ENCODE assay signal across 8 cellular contexts in the genomic region with DNA sequence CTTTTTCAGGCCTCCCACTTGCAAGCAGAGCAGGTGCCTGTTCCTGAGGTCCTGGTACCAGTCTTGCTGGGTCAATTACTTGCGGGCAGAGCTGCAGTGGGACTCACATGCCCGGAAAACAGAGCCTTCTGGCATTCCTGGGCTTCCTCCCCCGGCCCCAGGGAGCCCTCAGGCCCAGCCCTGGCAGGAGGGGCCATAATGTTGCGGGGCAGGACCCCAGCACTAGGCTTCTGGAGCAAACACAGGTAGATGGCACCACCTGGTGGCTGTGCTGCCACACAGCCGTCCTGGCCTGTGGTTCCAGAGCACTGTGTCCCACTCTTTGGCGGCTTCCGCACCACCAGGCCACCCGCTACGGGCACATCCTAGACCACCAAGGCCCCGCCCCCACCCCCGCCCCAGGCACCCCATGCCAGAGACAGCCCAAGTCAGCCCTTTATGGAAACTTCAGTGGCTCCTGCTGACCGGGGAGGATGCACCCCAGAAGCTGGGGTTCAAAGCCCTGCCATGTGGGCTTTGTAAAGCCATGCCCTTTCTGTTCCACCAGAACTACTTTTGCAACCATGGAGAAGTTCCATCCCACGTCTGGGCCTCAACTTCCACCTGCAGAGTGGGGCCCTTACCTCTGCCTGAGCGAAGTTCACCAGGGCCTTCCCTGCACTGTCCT. TPM values are rescaled to one million over a fixed set of nuclear protein-coding genes. Genes with fewer than 3 reads are reported as not detected.
DNase-seq lines count a peak whose midpoint lies in the region; ATAC-seq, FAIRE-seq and TF ChIP-seq lines count a peak whose summit lies in the region.
"Not testable (repeated sequence)": the region's sequence is repeated elsewhere in the genome, so short reads cannot be mapped to it uniquely, and the experiment has no call there.

No MANE protein-coding gene starts in this region.

- H3K79me2 ChIP-seq in HepG2 (ENCODE audit: insufficient read depth, low read length) = not testable (repeated sequence)

- H3K4me1 ChIP-seq in A673 (ENCODE audit: insufficient read depth, low read length, poor library complexity, severe bottlenecking) = not testable (repeated sequence)
- H3K4me1 ChIP-seq in HepG2 (ENCODE audit: insufficient read depth, low read length) = peaks cover 41% of the 10 kb centered on the region

- in situ Hi-C loops in HepG2 (cut with HindIII; ENCODE audit: extremely low pct_ligation_motif_present, low pct_unique_long_range_greater_than_20kb) = loop anchor here (5.0 to 10.0 kb wide), 2 partner anchors 36 to 121 kb away; partner anchors contain the start of gene SNX33

- TF ChIP-seq RAD21 in HepG2 (CRISPR knock-in tag; IDR thresholded peaks at IDR 0.05) = peak; percentile 93

- TF ChIP-seq CTCF in A673 (conservative IDR thresholded peaks at IDR 0.05; ENCODE audit: low read depth, low read length) = peak; percentile 77
- peak; percentile 79 for TF ChIP-seq CTCF in NB4 (IDR thresholded peaks at IDR 0.05; ENCODE audit: low read depth, low read length)
- TF ChIP-seq CTCF in HepG2 (CRISPR knock-in tag; IDR thresholded peaks at IDR 0.05) = peak; percentile 95

- not testable (repeated sequence) for TF ChIP-seq POLR2A in NB4 (IDR thresholded peaks at IDR 0.05; ENCODE audit: extremely low read depth, insufficient read length); HepG2 (IDR thresholded peaks at IDR 0.05; ENCODE audit: insufficient read depth in 1 of 2, low read depth in 2 of 2, low read length in 2 of 2)

- not testable (repeated sequence) for H3K36me3 ChIP-seq in A673 (ENCODE audit: insufficient read depth, low read length, poor library complexity, severe bottlenecking); HepG2 (replicated peaks in 1 of 2; ENCODE audit: control insufficient read depth in 1 of 2, insufficient read depth in 2 of 2, low read length in 2 of 2)

- peak overlapping the region; percentile 67 for H3K4me2 ChIP-seq in HepG2 (ENCODE audit: low read depth, low read length)

- not testable (repeated sequence) for H3K27me3 ChIP-seq in A673 (replicated peaks; ENCODE audit: insufficient read depth, low read depth, low read length, poor library complexity)
- H3K27me3 ChIP-seq in HepG2 (ENCODE audit: control insufficient read depth in 1 of 2, insufficient read depth in 2 of 2, low read length in 2 of 2) = peaks cover 7 to 30% of the 10 kb centered on the region in 2 experiments

- POLR2A ChIA-PET in A673 (lab: Charles Lee; ENCODE audit: low non-redundant PET) = not testable (repeated sequence)
- POLR2A ChIA-PET in HepG2 (lab: Yijun Ruan, JAX) = interaction anchor here (0.6 to 1.5 kb wide), 3 partner anchors 36 to 45 kb away, joined by 3 to 5 read pairs (median 3); partner anchors contain the start of genes IMP3 and SNX33

- H4K20me1 ChIP-seq in HepG2 (ENCODE audit: insufficient read depth, low read length) = not testable (repeated sequence)

- CTCF ChIA-PET in A673 (lab: Charles Lee) = interaction anchor here (0.6 to 1.1 kb wide), 5 partner anchors 45 to 654 kb away, joined by 4 to 8 read pairs (median 6); partner anchors contain the start of gene MAN2C1
- CTCF ChIA-PET in HepG2 (lab: Yijun Ruan, JAX; ENCODE audit: low intra/inter-chr PET ratio, low total read pairs) = interaction anchor here (1.5 to 1.6 kb wide), 3 partner anchors 43 to 175 kb away, joined by 5 to 11 read pairs (median 6); partner anchors contain the start of gene IMP3

- ATAC-seq in GM18867 (IDR thresholded peaks at IDR 0.05; ENCODE audit: unreplicated experiment) = peak; percentile 57
- ATAC-seq in HepG2 = peak; percentile 84

- not testable (repeated sequence) for H3K9me3 ChIP-seq in A673 (ENCODE audit: low read depth, low read length, poor library complexity, severe bottlenecking); HepG2 (ENCODE audit: low read length)

- not testable (repeated sequence) for H3K9ac ChIP-seq in HepG2 (ENCODE audit: insufficient read depth, low read depth, low read length)

- BruUV-seq in A673 (replicated peaks; lab: Mats Ljungman, UMichigan); HepG2 (replicated peaks; lab: Mats Ljungman, UMichigan): not testable (repeated sequence)

- H3K27ac ChIP-seq in A673 (ENCODE audit: low read depth, low read length, poor library complexity, severe bottlenecking); HepG2 (ENCODE audit: extremely low read length, insufficient read depth, low read length): not testable (repeated sequence)

- intact Hi-C loops in A673 (cut with micrococcal nuclease; ENCODE audit: unreplicated experiment) = loop anchor here (1.0 kb wide), 2 partner anchors 315 to 654 kb away; partner anchors contain the start of gene MAN2C1
- intact Hi-C loops in HepG2 (cut with micrococcal nuclease; ENCODE audit: unreplicated experiment) = loop anchor here (1.0 to 10.0 kb wide), 4 partner anchors 35 to 319 kb away; partner anchors contain the start of gene MAN2C1

- not testable (repeated sequence) for TF ChIP-seq EP300 in HepG2 (IDR thresholded peaks at IDR 0.05; ENCODE audit: low read depth in 2 of 2, low read length in 2 of 2); HepG2 (CRISPR knock-in tag; IDR thresholded peaks at IDR 0.05; ENCODE audit: borderline replicate concordance)

- not testable (repeated sequence) for FAIRE-seq in HepG2 (lab: Jason Lieb, UNC)

- H2AFZ ChIP-seq in HepG2 (ENCODE audit: low read length) = not testable (repeated sequence)

- peak; percentile 86 for DNase-seq in A673 (ENCODE audit: low spot score)
- DNase-seq in NB4 (ENCODE audit: low read depth) = peak; percentile 85
- peak; percentile 79 for DNase-seq in SK-N-DZ (ENCODE audit: low spot score)
- peak; percentile 64 for DNase-seq in activated T-cell treated with anti-CD3 and anti-CD28 coated beads for 48 hours (ENCODE audit: low read depth)
- DNase-seq in effector CD8-positive, alpha-beta T cell (lab: John Stamatoyannopoulos, UW) = peak; percentile 27
- peak; percentile 56 for DNase-seq in HepG2 (ENCODE audit: low spot score)
- DNase-seq in stimulated activated CD4-positive, alpha-beta T cell treated with anti-CD3 and anti-CD28 coated beads, Interleukin-1b, Interleukin-23, amount 100 ng/mL, for 24 hours (ENCODE audit: low read depth in 4 of 4, low spot score in 1 of 4) = peak; percentile 25 to 60 (median 52)

- not testable (repeated sequence) for H3K4me3 ChIP-seq in A673 (ENCODE audit: low read depth, low read length, poor library complexity, severe bottlenecking); NB4 (ENCODE audit: low read depth, low read length)
- peak overlapping the region in 1 of 3 experiments; percentile 33; a peak in 1 of 6 replicates for H3K4me3 ChIP-seq in HepG2 (replicated peaks in 1 of 3; ENCODE audit: insufficient read depth in 1 of 3, low read depth in 2 of 3, low read length in 3 of 3)

- 0% methylated on average over 1 of the region's 14 CpGs for WGBS in HepG2 (ENCODE audit: low lambda C conversion rate)

RNA-seq across cellular contexts. Expression of gene CSPG4, which starts 28.9 kb away (rescaled TPM):
- total RNA-seq in A673 (2021) = 0.11 and 0.22 TPM in 2 replicates
- polyA plus RNA-seq in SK-N-DZ (2014; cell fraction: cytosol; rRNA removed) = 2.3 and 2.6 TPM in 2 replicates
- 1.7 and 2.3 TPM in 2 replicates for polyA plus RNA-seq in SK-N-DZ (2014; cell fraction: nucleus; rRNA removed)
- total RNA-seq in HepG2 (2016; rRNA removed; fragmentation: Illumina TruSeq; extraction: Trizol) = 0.03 and 0.04 TPM in 2 replicates
- not detected in 2 replicates for total RNA-seq in HepG2 (2016; cell fraction: cytosol; rRNA removed; fragmentation: Illumina TruSeq; extraction: Trizol; ENCODE audit: low read depth)
- total RNA-seq in HepG2 (2016; cell fraction: insoluble cytoplasmic fraction; rRNA removed; fragmentation: Illumina TruSeq; extraction: Trizol) = 0.01 and 0.02 TPM in 2 replicates
- total RNA-seq in HepG2 (2016; cell fraction: membrane; rRNA removed; fragmentation: Illumina TruSeq; extraction: Trizol) = not detected in 2 replicates
- total RNA-seq in HepG2 (2016; cell fraction: nucleus; rRNA removed; fragmentation: Illumina TruSeq; extraction: Trizol) = 0.06 and 0.09 TPM in 2 replicates
- polyA plus RNA-seq in HepG2 (2011; rRNA removed) = 0.01 and 0.03 TPM in 2 replicates
- polyA plus RNA-seq in HepG2 (2011; cell fraction: cytosol; rRNA removed) = 0.01 TPM in 2 replicates
- 0.14 and 0.19 TPM in 2 replicates for polyA plus RNA-seq in HepG2 (2011; cell fraction: nucleus; rRNA removed)
- polyA plus RNA-seq in HepG2 (2012) = 0.03 and 0.04 TPM in 2 replicates
- not detected in 2 replicates for polyA plus RNA-seq in HepG2 (2016; cell fraction: cytosol; fragmentation: Illumina TruSeq; extraction: Trizol; ENCODE audit: low read depth)
- polyA plus RNA-seq in HepG2 (2016; cell fraction: insoluble cytoplasmic fraction; fragmentation: Illumina TruSeq; extraction: Trizol; ENCODE audit: low read depth) = not detected in 2 replicates
- polyA plus RNA-seq in HepG2 (2016; cell fraction: membrane; fragmentation: Illumina TruSeq; extraction: Trizol; ENCODE audit: low read depth) = not detected in 2 replicates
- not detected in 2 replicates for polyA plus RNA-seq in HepG2 (2016; cell fraction: nucleus; fragmentation: Illumina TruSeq; extraction: Trizol; ENCODE audit: insufficient read depth, low read depth)
- 0.08 and 24.5 TPM in 2 replicates for polyA minus RNA-seq in HepG2 (2011; rRNA and poly(A)+ RNA removed; ENCODE audit: low replicate concordance)
- polyA minus RNA-seq in HepG2 (2011; cell fraction: cytosol; rRNA and poly(A)+ RNA removed) = 0.18 TPM in 1 of 2 replicates, not detected in the other
- 0.12 and 0.13 TPM in 2 replicates for polyA minus RNA-seq in HepG2 (2011; cell fraction: nucleus; rRNA and poly(A)+ RNA removed)

RNA-seq across cellular contexts. Expression of gene SNX33, which starts 36.1 kb away (rescaled TPM):
- total RNA-seq in A673 (2021) (3.4 and 5.6 TPM in 2 replicates), HepG2 (2016; rRNA removed; fragmentation: Illumina TruSeq; extraction: Trizol) (10.8 and 11.0 TPM in 2 replicates)
- polyA plus RNA-seq in SK-N-DZ (2014; cell fraction: cytosol; rRNA removed) = 3.5 and 4.2 TPM in 2 replicates
- polyA plus RNA-seq in SK-N-DZ (2014; cell fraction: nucleus; rRNA removed) = 7.1 and 10.5 TPM in 2 replicates
- total RNA-seq in HepG2 (2016; cell fraction: cytosol; rRNA removed; fragmentation: Illumina TruSeq; extraction: Trizol; ENCODE audit: low read depth) = 0.71 and 0.91 TPM in 2 replicates
- total RNA-seq in HepG2 (2016; cell fraction: insoluble cytoplasmic fraction; rRNA removed; fragmentation: Illumina TruSeq; extraction: Trizol) = 7.9 and 10.3 TPM in 2 replicates
- total RNA-seq in HepG2 (2016; cell fraction: membrane; rRNA removed; fragmentation: Illumina TruSeq; extraction: Trizol) = 3.9 and 4.8 TPM in 2 replicates
- total RNA-seq in HepG2 (2016; cell fraction: nucleus; rRNA removed; fragmentation: Illumina TruSeq; extraction: Trizol) = 10.1 and 11.4 TPM in 2 replicates
- 11.6 and 18.9 TPM in 2 replicates for polyA plus RNA-seq in HepG2 (2011; rRNA removed)
- 9.3 and 11.8 TPM in 2 replicates for polyA plus RNA-seq in HepG2 (2011; cell fraction: cytosol; rRNA removed)
- polyA plus RNA-seq in HepG2 (2011; cell fraction: nucleus; rRNA removed) = 50.4 and 52.6 TPM in 2 replicates
- polyA plus RNA-seq in HepG2 (2012) = 12.7 and 13.6 TPM in 2 replicates
- 0.63 and 0.86 TPM in 2 replicates for polyA plus RNA-seq in HepG2 (2016; cell fraction: cytosol; fragmentation: Illumina TruSeq; extraction: Trizol; ENCODE audit: low read depth)
- 9.7 and 12.3 TPM in 2 replicates for polyA plus RNA-seq in HepG2 (2016; cell fraction: insoluble cytoplasmic fraction; fragmentation: Illumina TruSeq; extraction: Trizol; ENCODE audit: low read depth)
- 2.5 and 3.6 TPM in 2 replicates for polyA plus RNA-seq in HepG2 (2016; cell fraction: membrane; fragmentation: Illumina TruSeq; extraction: Trizol; ENCODE audit: low read depth)
- 19.1 and 19.2 TPM in 2 replicates for polyA plus RNA-seq in HepG2 (2016; cell fraction: nucleus; fragmentation: Illumina TruSeq; extraction: Trizol; ENCODE audit: insufficient read depth, low read depth)
- polyA minus RNA-seq in HepG2 (2011; rRNA and poly(A)+ RNA removed; ENCODE audit: low replicate concordance) = 26.7 and 38.9 TPM in 2 replicates
- polyA minus RNA-seq in HepG2 (2011; cell fraction: cytosol; rRNA and poly(A)+ RNA removed) = 13.9 and 19.9 TPM in 2 replicates
- 21.4 and 25.6 TPM in 2 replicates for polyA minus RNA-seq in HepG2 (2011; cell fraction: nucleus; rRNA and poly(A)+ RNA removed)

RNA-seq across cellular contexts. Expression of gene IMP3, which starts 43.8 kb away (rescaled TPM):
- 76.5 and 84.5 TPM in 2 replicates for total RNA-seq in A673 (2021)
- polyA plus RNA-seq in SK-N-DZ (2014; cell fraction: cytosol; rRNA removed) = 206 and 226 TPM in 2 replicates
- polyA plus RNA-seq in SK-N-DZ (2014; cell fraction: nucleus; rRNA removed) = 135 and 163 TPM in 2 replicates
- total RNA-seq in HepG2 (2016; rRNA removed; fragmentation: Illumina TruSeq; extraction: Trizol) = 143 and 165 TPM in 2 replicates
- total RNA-seq in HepG2 (2016; cell fraction: cytosol; rRNA removed; fragmentation: Illumina TruSeq; extraction: Trizol; ENCODE audit: low read depth) = 53.3 and 58.3 TPM in 2 replicates
- total RNA-seq in HepG2 (2016; cell fraction: insoluble cytoplasmic fraction; rRNA removed; fragmentation: Illumina TruSeq; extraction: Trizol) = 140 and 190 TPM in 2 replicates
- total RNA-seq in HepG2 (2016; cell fraction: membrane; rRNA removed; fragmentation: Illumina TruSeq; extraction: Trizol) = 89.4 and 101 TPM in 2 replicates
- total RNA-seq in HepG2 (2016; cell fraction: nucleus; rRNA removed; fragmentation: Illumina TruSeq; extraction: Trizol) = 53.0 and 64.9 TPM in 2 replicates
- polyA plus RNA-seq in HepG2 (2011; rRNA removed) = 38.3 and 40.4 TPM in 2 replicates
- 55.6 and 80.6 TPM in 2 replicates for polyA plus RNA-seq in HepG2 (2011; cell fraction: cytosol; rRNA removed)
- 36.4 and 36.8 TPM in 2 replicates for polyA plus RNA-seq in HepG2 (2011; cell fraction: nucleus; rRNA removed)
- 33.6 and 51.6 TPM in 2 replicates for polyA plus RNA-seq in HepG2 (2012)
- 32.6 and 40.1 TPM in 2 replicates for polyA plus RNA-seq in HepG2 (2016; cell fraction: cytosol; fragmentation: Illumina TruSeq; extraction: Trizol; ENCODE audit: low read depth)
- polyA plus RNA-seq in HepG2 (2016; cell fraction: insoluble cytoplasmic fraction; fragmentation: Illumina TruSeq; extraction: Trizol; ENCODE audit: low read depth) = 146 and 162 TPM in 2 replicates
- polyA plus RNA-seq in HepG2 (2016; cell fraction: membrane; fragmentation: Illumina TruSeq; extraction: Trizol; ENCODE audit: low read depth) = 51.8 and 60.0 TPM in 2 replicates
- polyA plus RNA-seq in HepG2 (2016; cell fraction: nucleus; fragmentation: Illumina TruSeq; extraction: Trizol; ENCODE audit: insufficient read depth, low read depth) = 76.9 and 83.4 TPM in 2 replicates
- polyA minus RNA-seq in HepG2 (2011; rRNA and poly(A)+ RNA removed; ENCODE audit: low replicate concordance) = 38.2 and 47.6 TPM in 2 replicates
- polyA minus RNA-seq in HepG2 (2011; cell fraction: cytosol; rRNA and poly(A)+ RNA removed) = 32.0 and 35.4 TPM in 2 replicates
- 17.8 and 21.0 TPM in 2 replicates for polyA minus RNA-seq in HepG2 (2011; cell fraction: nucleus; rRNA and poly(A)+ RNA removed)

RNA-seq across cellular contexts. Expression of gene SNUPN, which starts 58.3 kb away (rescaled TPM):
- total RNA-seq in A673 (2021) (32.8 and 34.6 TPM in 2 replicates), HepG2 (2016; rRNA removed; fragmentation: Illumina TruSeq; extraction: Trizol) (16.4 and 18.3 TPM in 2 replicates)
- 24.8 and 29.2 TPM in 2 replicates for polyA plus RNA-seq in SK-N-DZ (2014; cell fraction: cytosol; rRNA removed)
- polyA plus RNA-seq in SK-N-DZ (2014; cell fraction: nucleus; rRNA removed) = 13.8 and 15.6 TPM in 2 replicates
- 6.8 and 7.2 TPM in 2 replicates for total RNA-seq in HepG2 (2016; cell fraction: cytosol; rRNA removed; fragmentation: Illumina TruSeq; extraction: Trizol; ENCODE audit: low read depth)
- 15.6 and 16.3 TPM in 2 replicates for total RNA-seq in HepG2 (2016; cell fraction: insoluble cytoplasmic fraction; rRNA removed; fragmentation: Illumina TruSeq; extraction: Trizol)
- total RNA-seq in HepG2 (2016; cell fraction: membrane; rRNA removed; fragmentation: Illumina TruSeq; extraction: Trizol) = 12.1 and 13.5 TPM in 2 replicates
- 6.7 and 7.2 TPM in 2 replicates for total RNA-seq in HepG2 (2016; cell fraction: nucleus; rRNA removed; fragmentation: Illumina TruSeq; extraction: Trizol)
- 7.6 and 9.0 TPM in 2 replicates for polyA plus RNA-seq in HepG2 (2011; rRNA removed)
- polyA plus RNA-seq in HepG2 (2011; cell fraction: cytosol; rRNA removed) = 6.7 and 7.3 TPM in 2 replicates
- polyA plus RNA-seq in HepG2 (2011; cell fraction: nucleus; rRNA removed) = 4.2 and 4.4 TPM in 2 replicates
- 6.0 and 8.6 TPM in 2 replicates for polyA plus RNA-seq in HepG2 (2012)
- polyA plus RNA-seq in HepG2 (2016; cell fraction: cytosol; fragmentation: Illumina TruSeq; extraction: Trizol; ENCODE audit: low read depth) = 4.4 and 6.8 TPM in 2 replicates
- polyA plus RNA-seq in HepG2 (2016; cell fraction: insoluble cytoplasmic fraction; fragmentation: Illumina TruSeq; extraction: Trizol; ENCODE audit: low read depth) = 19.3 and 20.4 TPM in 2 replicates
- 8.3 and 9.4 TPM in 2 replicates for polyA plus RNA-seq in HepG2 (2016; cell fraction: membrane; fragmentation: Illumina TruSeq; extraction: Trizol; ENCODE audit: low read depth)
- 10.9 and 12.9 TPM in 2 replicates for polyA plus RNA-seq in HepG2 (2016; cell fraction: nucleus; fragmentation: Illumina TruSeq; extraction: Trizol; ENCODE audit: insufficient read depth, low read depth)
- 5.9 and 26.5 TPM in 2 replicates for polyA minus RNA-seq in HepG2 (2011; rRNA and poly(A)+ RNA removed; ENCODE audit: low replicate concordance)
- 4.9 and 5.9 TPM in 2 replicates for polyA minus RNA-seq in HepG2 (2011; cell fraction: cytosol; rRNA and poly(A)+ RNA removed)
- 8.1 and 9.9 TPM in 2 replicates for polyA minus RNA-seq in HepG2 (2011; cell fraction: nucleus; rRNA and poly(A)+ RNA removed)

Comparison
In these comparisons a context has a peak if more than half of its experiments do, and no peak if none do; other contexts are left out.
1. DNase-seq: peak in every context shown above with its lines; median percentile 86 in A673; 85 in NB4; 79 in SK-N-DZ; 64 in activated T-cell treated with anti-CD3 and anti-CD28 coated beads for 48 hours; 56 in HepG2; 52 in stimulated activated CD4-positive, alpha-beta T cell treated with anti-CD3 and anti-CD28 coated beads, Interleukin-1b, Interleukin-23, amount 100 ng/mL, for 24 hours; 27 in effector CD8-positive, alpha-beta T cell.